In genomic region chr12:132620893-132621656, GRCh38 we compare ENCODE assay signal across 16 cellular contexts. TPM values are rescaled to one million over a fixed set of nuclear protein-coding genes. Genes with fewer than 3 reads are reported as not detected.
DNase-seq lines count a peak whose midpoint lies in the region; ATAC-seq, FAIRE-seq and TF ChIP-seq lines count a peak whose summit lies in the region.
"Had no signal": no experiment of that assay in that cellular context is flagged by ENCODE, and none has a peak within 500 bp of the region (broad histone marks: within the 10 kb centered on the region; RNA-seq: fewer than 3 reads in every experiment).

No MANE protein-coding gene starts in this region.

- H3K4me3 Mint-ChIP-seq in activated naive CD8-positive, alpha-beta T cell treated with anti-CD3 and anti-CD28 coated beads, Interleukin-2, amount 50 U/mL, for 24 hours = no peak overlapping the region
- no peak overlapping the region for H3K4me3 Mint-ChIP-seq in activated naive CD8-positive, alpha-beta T cell treated with anti-CD3 and anti-CD28 coated beads for 36 hours

- H3K4me1 ChIP-seq in kidney (ENCODE audit: control insufficient read depth in 1 of 2, insufficient read depth in 1 of 2, low read depth in 1 of 2, low read length in 2 of 2) = peaks cover 0 to 3% of the 10 kb centered on the region in 2 donors
- H3K4me1 ChIP-seq: SJCRH30 had no signal

- peaks cover 28% of the 10 kb centered on the region for H3K27me3 Mint-ChIP-seq in activated naive CD8-positive, alpha-beta T cell treated with anti-CD3 and anti-CD28 coated beads, Interleukin-2, amount 50 U/mL, for 24 hours
- peaks cover 30% of the 10 kb centered on the region for H3K27me3 Mint-ChIP-seq in activated naive CD8-positive, alpha-beta T cell treated with anti-CD3 and anti-CD28 coated beads for 36 hours

- H3K9me3 ChIP-seq in kidney (ENCODE audit: control insufficient read depth in 1 of 2, low read length in 2 of 2) = peaks cover 0 to 5% of the 10 kb centered on the region in 2 donors
- H3K9me3 ChIP-seq: SJCRH30 had no signal

- H3K36me3 Mint-ChIP-seq in activated naive CD8-positive, alpha-beta T cell treated with anti-CD3 and anti-CD28 coated beads, Interleukin-2, amount 50 U/mL, for 24 hours (ENCODE audit: low read depth) = peaks cover 11% of the 10 kb centered on the region
- H3K36me3 Mint-ChIP-seq in activated naive CD8-positive, alpha-beta T cell treated with anti-CD3 and anti-CD28 coated beads for 36 hours = peaks cover 4% of the 10 kb centered on the region
- H3K36me3 Mint-ChIP-seq: IgD-negative memory B cell had no signal

- no peaks in the 10 kb centered on the region for H3K36me3 ChIP-seq in kidney (ENCODE audit: control insufficient read depth in 1 of 2, insufficient read depth in 2 of 2, low read length in 2 of 2)

- DNase-seq in activated naive CD8-positive, alpha-beta T cell treated with anti-CD3 and anti-CD28 coated beads, Interleukin-2, amount 50 U/mL, for 24 hours = no peak
- no peak for DNase-seq in activated naive CD8-positive, alpha-beta T cell treated with anti-CD3 and anti-CD28 coated beads for 36 hours
- DNase-seq in NCI-H69 (lab: John Stamatoyannopoulos, UW) (peak; percentile 41), kidney (peak; percentile 53), GF-D8 (lab: John Stamatoyannopoulos, UW) (no peak)
- DNase-seq: Calu3, NCI-H1930, NCI-H226, NCI-H526 treated with DMSO at 0.1 percent for 48 hours, SJCRH30, SW 1271 had no signal

- H3K9ac ChIP-seq in kidney (ENCODE audit: low read length in 2 of 2) = no peak overlapping the region

- peaks cover 8% of the 10 kb centered on the region for H3K9me3 Mint-ChIP-seq in activated naive CD8-positive, alpha-beta T cell treated with anti-CD3 and anti-CD28 coated beads, Interleukin-2, amount 50 U/mL, for 24 hours
- peaks cover 1% of the 10 kb centered on the region for H3K9me3 Mint-ChIP-seq in activated naive CD8-positive, alpha-beta T cell treated with anti-CD3 and anti-CD28 coated beads for 36 hours

- H3K4me1 Mint-ChIP-seq in activated naive CD8-positive, alpha-beta T cell treated with anti-CD3 and anti-CD28 coated beads, Interleukin-2, amount 50 U/mL, for 24 hours = peaks cover 6% of the 10 kb centered on the region
- H3K4me1 Mint-ChIP-seq in activated naive CD8-positive, alpha-beta T cell treated with anti-CD3 and anti-CD28 coated beads for 36 hours = peaks cover 5% of the 10 kb centered on the region

- H3K27ac Mint-ChIP-seq in activated naive CD8-positive, alpha-beta T cell treated with anti-CD3 and anti-CD28 coated beads, Interleukin-2, amount 50 U/mL, for 24 hours = peak overlapping the region; percentile 31
- no peak overlapping the region for H3K27ac Mint-ChIP-seq in activated naive CD8-positive, alpha-beta T cell treated with anti-CD3 and anti-CD28 coated beads for 36 hours
- H3K27ac Mint-ChIP-seq: IgD-negative memory B cell had no signal

- no peak overlapping the region for H3K4me3 ChIP-seq in kidney (ENCODE audit: low read length in 2 of 2)
- H3K4me3 ChIP-seq: SJCRH30 had no signal

- FAIRE-seq in kidney (lab: Jason Lieb, UNC) = no peak
- FAIRE-seq: H54 had no signal

- intact Hi-C loops in kidney (cut with DNase I) = no loop called here

- no peak overlapping the region for H3K27ac ChIP-seq in kidney (ENCODE audit: low read depth in 2 of 2, low read length in 2 of 2)
- H3K27ac ChIP-seq: SJCRH30 had no signal

- no peak for ATAC-seq in activated naive CD8-positive, alpha-beta T cell treated with anti-CD3 and anti-CD28 coated beads, Interleukin-2, amount 50 U/mL, for 24 hours
- ATAC-seq in GM18861 (IDR thresholded peaks at IDR 0.05; ENCODE audit: unreplicated experiment) (no peak), HG03457 (IDR thresholded peaks at IDR 0.05; ENCODE audit: unreplicated experiment) (no peak)

- TF ChIP-seq CTCF in kidney (IDR thresholded peaks at IDR 0.05; ENCODE audit: borderline replicate concordance, extremely low read depth, insufficient read depth) = no peak

RNA-seq across cellular contexts. Expression of gene P2RX2, which starts 2.5 kb away (rescaled TPM):
- total RNA-seq in activated naive CD8-positive, alpha-beta T cell treated with anti-CD3 and anti-CD28 coated beads for 36 hours = not detected
- 0.19 TPM for total RNA-seq in kidney
- 0.37 TPM for polyA plus RNA-seq in kidney (ENCODE audit: insufficient read depth, low read depth, low replicate concordance)
- total RNA-seq: A673, Calu3, SJCRH30 had no signal
- polyA plus RNA-seq: IgD-negative memory B cell had no signal

RNA-seq across cellular contexts. Expression of gene LRCOL1, which starts 10.7 kb away (rescaled TPM):
- not detected for total RNA-seq in activated naive CD8-positive, alpha-beta T cell treated with anti-CD3 and anti-CD28 coated beads for 36 hours
- 1.8 TPM for total RNA-seq in kidney
- 1.0 TPM for polyA plus RNA-seq in kidney (ENCODE audit: insufficient read depth, low read depth, low replicate concordance)
- total RNA-seq: A673, Calu3, SJCRH30 had no signal
- polyA plus RNA-seq: IgD-negative memory B cell had no signal

Comparison
In these comparisons a context has a peak if more than half of its experiments do, and no peak if none do; other contexts are left out.
1. DNase-seq: peak in NCI-H69 (single experiment) and kidney (single experiment); none in activated naive CD8-positive, alpha-beta T cell treated with anti-CD3 and anti-CD28 coated beads, Interleukin-2, amount 50 U/mL, for 24 hours (single experiment), activated naive CD8-positive, alpha-beta T cell treated with anti-CD3 and anti-CD28 coated beads for 36 hours (single experiment) and GF-D8 (single experiment).